Comparison of ENCODE assay signal across 12 cellular contexts in genomic region chr12:45668641-45669040, GRCh38.
DNase-seq lines count a peak whose midpoint lies in the region; ATAC-seq, FAIRE-seq and TF ChIP-seq lines count a peak whose summit lies in the region.
"Had no signal": no experiment of that assay in that cellular context is flagged by ENCODE, and none has a peak within 500 bp of the region (broad histone marks: within the 10 kb centered on the region; RNA-seq: fewer than 3 reads in every experiment).

No MANE protein-coding gene starts in this region.

- H3K4me3 Mint-ChIP-seq in activated T-cell treated with anti-CD3 and anti-CD28 coated beads, Interleukin-2, amount 50 U/mL, for 72 hours: peak overlapping the region; percentile 53 to 68
- H3K4me3 Mint-ChIP-seq in activated CD8-positive, alpha-beta T cell treated with anti-CD3 and anti-CD28 coated beads, Interleukin-2, amount 10 ng/mL, durations not matched to agents 7 days and 5 days: peak overlapping the region; percentile 72

- H3K4me3 ChIP-seq in upper lobe of right lung (peak overlapping the region; percentile 18), psoas muscle (no peak overlapping the region)
- H3K4me3 ChIP-seq: right atrium auricular region had no signal

- H3K27ac ChIP-seq in upper lobe of right lung (peak overlapping the region; percentile 1), psoas muscle (no peak overlapping the region)
- H3K27ac ChIP-seq: right atrium auricular region had no signal

- H3K36me3 ChIP-seq in upper lobe of right lung (no peaks in the 10 kb centered on the region), psoas muscle (ENCODE audit: insufficient read depth in 1 of 2, low read depth in 1 of 2) (no peaks in the 10 kb centered on the region)
- H3K36me3 ChIP-seq: right atrium auricular region had no signal

- TF ChIP-seq CTCF in upper lobe of right lung (IDR thresholded peaks at IDR 0.05) (no peak), psoas muscle (IDR thresholded peaks at IDR 0.05) (no peak)

- DNase-seq in activated T-cell treated with anti-CD3 and anti-CD28 coated beads, Interleukin-2, amount 50 U/mL, for 72 hours: no peak
- no peak for DNase-seq in activated T-cell treated with anti-CD3 and anti-CD28 coated beads, Interleukin-2, amount 50 U/mL, for 48 hours
- DNase-seq in activated CD8-positive, alpha-beta T cell treated with anti-CD3 and anti-CD28 coated beads, Interleukin-2, amount 10 ng/mL, durations not matched to agents 7 days and 5 days: no peak
- no peak for DNase-seq in upper lobe of right lung
- DNase-seq in RCC 7860 (ENCODE audit: low spot score): no peak
- no peak for DNase-seq in HuH-7 (ENCODE audit: low spot score)
- DNase-seq in psoas muscle: no peak
- DNase-seq: effector CD4-positive, alpha-beta T cell; Kasumi-1 had no signal

- H3K27me3 ChIP-seq in upper lobe of right lung (no peaks in the 10 kb centered on the region), psoas muscle (ENCODE audit: insufficient read depth in 3 of 3, low read length in 2 of 3) (no peaks in the 10 kb centered on the region)
- H3K27me3 ChIP-seq: right atrium auricular region had no signal

- H3K9me3 Mint-ChIP-seq in activated T-cell treated with anti-CD3 and anti-CD28 coated beads, Interleukin-2, amount 50 U/mL, for 72 hours: no peaks in the 10 kb centered on the region
- H3K9me3 Mint-ChIP-seq in activated CD8-positive, alpha-beta T cell treated with anti-CD3 and anti-CD28 coated beads, Interleukin-2, amount 10 ng/mL, durations not matched to agents 7 days and 5 days (ENCODE audit: insufficient read depth): no peaks in the 10 kb centered on the region

- CTCF ChIA-PET in activated CD8-positive, alpha-beta T cell treated with anti-CD3 and anti-CD28 coated beads, Interleukin-2, amount 10 ng/mL, durations not matched to agents 7 days and 5 days (lab: Charles Lee): interaction anchor here (0.9 to 6.0 kb wide), 5 partner anchors 12 to 125 kb away, joined by 3 to 100 read pairs (median 19); partner anchors contain the start of gene ARID2

- peaks cover 34% of the 10 kb centered on the region for H3K27me3 Mint-ChIP-seq in activated T-cell treated with anti-CD3 and anti-CD28 coated beads, Interleukin-2, amount 50 U/mL, for 72 hours (ENCODE audit: low read depth)
- no peaks in the 10 kb centered on the region for H3K27me3 Mint-ChIP-seq in activated CD8-positive, alpha-beta T cell treated with anti-CD3 and anti-CD28 coated beads, Interleukin-2, amount 10 ng/mL, durations not matched to agents 7 days and 5 days (ENCODE audit: low read depth)

- ATAC-seq in activated T-cell treated with anti-CD3 and anti-CD28 coated beads, Interleukin-2, amount 50 U/mL, for 72 hours (replicated peaks in 1 of 2): peak; percentile 10
- ATAC-seq in HG03045 (IDR thresholded peaks at IDR 0.05; ENCODE audit: unreplicated experiment): peak; percentile 4
- peak; percentile 28 for ATAC-seq in activated CD8-positive, alpha-beta T cell treated with anti-CD3 and anti-CD28 coated beads, Interleukin-2, amount 10 ng/mL, durations not matched to agents 7 days and 5 days
- no peak for ATAC-seq in upper lobe of right lung
- ATAC-seq in psoas muscle: no peak

- intact Hi-C loops in upper lobe of right lung (cut with DNase I) (no loop called here), psoas muscle (cut with DNase I) (no loop called here)

- H3K4me1 ChIP-seq in upper lobe of right lung: peaks cover 11% of the 10 kb centered on the region
- peaks cover 25% of the 10 kb centered on the region for H3K4me1 ChIP-seq in psoas muscle

- FAIRE-seq in RCC 7860 (lab: Jason Lieb, UNC): no peak
- FAIRE-seq: islet of Langerhans had no signal

- no peaks in the 10 kb centered on the region for H3K36me3 Mint-ChIP-seq in activated T-cell treated with anti-CD3 and anti-CD28 coated beads, Interleukin-2, amount 50 U/mL, for 72 hours (ENCODE audit: insufficient read depth in 2 of 2)
- H3K36me3 Mint-ChIP-seq in activated CD8-positive, alpha-beta T cell treated with anti-CD3 and anti-CD28 coated beads, Interleukin-2, amount 10 ng/mL, durations not matched to agents 7 days and 5 days (ENCODE audit: low read depth): peaks cover 22% of the 10 kb centered on the region

- POLR2A ChIA-PET in activated CD8-positive, alpha-beta T cell treated with anti-CD3 and anti-CD28 coated beads, Interleukin-2, amount 10 ng/mL, durations not matched to agents 7 days and 5 days (lab: Charles Lee): interaction anchor here (0.7 to 4.8 kb wide), 4 partner anchors 13 to 703 kb away, joined by 3 to 73 read pairs (median 6); partner anchors contain the start of gene ARID2

- H3K9me3 ChIP-seq in upper lobe of right lung (no peaks in the 10 kb centered on the region), psoas muscle (no peaks in the 10 kb centered on the region)
- H3K9me3 ChIP-seq: right atrium auricular region had no signal

- H3K27ac Mint-ChIP-seq in activated T-cell treated with anti-CD3 and anti-CD28 coated beads, Interleukin-2, amount 50 U/mL, for 72 hours: peak overlapping the region; percentile 26
- peak overlapping the region; percentile 91 for H3K27ac Mint-ChIP-seq in activated CD8-positive, alpha-beta T cell treated with anti-CD3 and anti-CD28 coated beads, Interleukin-2, amount 10 ng/mL, durations not matched to agents 7 days and 5 days

- 19 to 39% (median 26%) methylated on average over 1 of the region's 1 CpG for WGBS in psoas muscle, 3 donors

- peaks cover 27% of the 10 kb centered on the region for H3K4me1 Mint-ChIP-seq in activated T-cell treated with anti-CD3 and anti-CD28 coated beads, Interleukin-2, amount 50 U/mL, for 72 hours (ENCODE audit: low read depth)
- H3K4me1 Mint-ChIP-seq in activated CD8-positive, alpha-beta T cell treated with anti-CD3 and anti-CD28 coated beads, Interleukin-2, amount 10 ng/mL, durations not matched to agents 7 days and 5 days (ENCODE audit: low read depth): peaks cover 61% of the 10 kb centered on the region

Comparison
In these comparisons a context has a peak if more than half of its experiments do, and no peak if none do; other contexts are left out.
1. ATAC-seq: peak in activated T-cell treated with anti-CD3 and anti-CD28 coated beads, Interleukin-2, amount 50 U/mL, for 72 hours (2 of 2), HG03045 (single experiment) and activated CD8-positive, alpha-beta T cell treated with anti-CD3 and anti-CD28 coated beads, Interleukin-2, amount 10 ng/mL, durations not matched to agents 7 days and 5 days (single experiment); none in upper lobe of right lung (single experiment) and psoas muscle (0 of 4).